In the genomic region with DNA sequence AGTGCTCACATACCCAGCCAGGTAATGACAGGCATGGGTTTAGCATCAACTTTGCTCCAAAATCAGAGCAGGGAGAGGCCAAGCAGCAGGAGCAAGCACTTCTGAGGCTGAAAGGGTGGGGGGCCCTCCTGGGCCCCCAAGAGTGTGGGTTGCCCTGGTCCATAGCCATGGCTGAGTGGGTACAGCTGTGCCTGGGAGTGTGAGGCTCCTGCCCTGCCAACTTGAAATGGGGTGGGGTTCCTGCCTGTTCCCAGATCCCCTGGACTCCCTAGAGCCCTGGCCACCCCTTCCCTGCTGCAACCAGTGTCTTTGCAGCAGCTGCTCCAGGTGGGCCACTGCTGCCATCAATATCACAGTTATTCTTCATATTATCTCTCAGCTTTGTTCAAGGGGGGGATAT, we compare ENCODE assay signal across 28 cellular contexts.
"Had no signal": no experiment of that assay in that cellular context is flagged by ENCODE, and none has a peak within 500 bp of the region (broad histone marks: within the 10 kb centered on the region; RNA-seq: fewer than 3 reads in every experiment).

No MANE protein-coding gene starts in this region.

- H3K27ac ChIP-seq: heart left ventricle, left ventricle myocardium inferior, neutrophil, parathyroid adenoma, right atrium auricular region, sigmoid colon, spleen, stomach, testis, thyroid gland, transverse colon, upper lobe of left lung had no signal

- H3K9ac ChIP-seq: parathyroid adenoma had no signal

- H2AFZ ChIP-seq: parathyroid adenoma had no signal

- H3K27me3 ChIP-seq: heart left ventricle, neutrophil, right atrium auricular region, sigmoid colon, spleen, stomach, testis, thyroid gland, transverse colon, upper lobe of left lung had no signal

- H3K9me3 Mint-ChIP-seq: memory B cell; naive thymus-derived CD8-positive, alpha-beta T cell; nephron had no signal

- H3K27ac Mint-ChIP-seq: immature natural killer cell; memory B cell; naive thymus-derived CD8-positive, alpha-beta T cell; nephron; progenitor cell of endocrine pancreas had no signal

- DNase-seq: glutamatergic neuron; heart left ventricle; hypothalamus; immature natural killer cell; islet precursor cell; left ventricle myocardium inferior; naive thymus-derived CD8-positive, alpha-beta T cell; occipital lobe; sigmoid colon; small intestine; spleen; stimulated activated CD4-positive, alpha-beta T cell treated with anti-CD3 and anti-CD28 coated beads, Interleukin-2, amount 100 ng/mL, for 48 hours; stimulated activated CD4-positive, alpha-beta T cell treated with anti-CD3 and anti-CD28 coated beads, Interleukin-4, amount 100 ng/mL, for 4 hours; stimulated activated CD8-positive, alpha-beta memory T cell treated with anti-CD3 and anti-CD28 coated beads, Interleukin-4, amount 100 ng/mL, for 48 hours; stimulated activated naive CD4-positive, alpha-beta T cell; stomach; testis; thyroid gland; transverse colon; upper lobe of left lung had no signal

- H3K9me3 ChIP-seq: heart left ventricle, neutrophil, right atrium auricular region, sigmoid colon, spleen, stomach, testis, thyroid gland, transverse colon, upper lobe of left lung had no signal

- H3K4me3 ChIP-seq: heart left ventricle, left ventricle myocardium inferior, right atrium auricular region, sigmoid colon, spleen, stomach, testis, thyroid gland, transverse colon, upper lobe of left lung had no signal

- H3K4me3 Mint-ChIP-seq: immature natural killer cell; memory B cell; naive thymus-derived CD8-positive, alpha-beta T cell; nephron; neural crest cell had no signal

- H3K27me3 Mint-ChIP-seq: memory B cell; naive thymus-derived CD8-positive, alpha-beta T cell; progenitor cell of endocrine pancreas had no signal

- H3K36me3 Mint-ChIP-seq: immature natural killer cell; memory B cell; naive thymus-derived CD8-positive, alpha-beta T cell had no signal

- H3K36me3 ChIP-seq: heart left ventricle, left ventricle myocardium inferior, neutrophil, right atrium auricular region, sigmoid colon, spleen, stomach, thyroid gland, transverse colon, upper lobe of left lung had no signal

- FAIRE-seq: small intestine, urothelium cell line had no signal

- ATAC-seq: naive thymus-derived CD8-positive, alpha-beta T cell had no signal

- H3K4me1 Mint-ChIP-seq: immature natural killer cell; memory B cell; naive thymus-derived CD8-positive, alpha-beta T cell; neural crest cell had no signal

- H3K4me1 ChIP-seq: heart left ventricle, left ventricle myocardium inferior, parathyroid adenoma, right atrium auricular region, sigmoid colon, spleen, stomach, testis, thyroid gland, transverse colon, upper lobe of left lung had no signal
